In genomic region chr1:111622166-111622565, GRCh38 we compare ENCODE assay signal across 13 cellular contexts. TPM values are rescaled to one million over a fixed set of nuclear protein-coding genes. Genes with fewer than 3 reads are reported as not detected.
DNase-seq lines count a peak whose midpoint lies in the region; FAIRE-seq and TF ChIP-seq lines count a peak whose summit lies in the region.
"Had no signal": no experiment of that assay in that cellular context is flagged by ENCODE, and none has a peak within 500 bp of the region (broad histone marks: within the 10 kb centered on the region; RNA-seq: fewer than 3 reads in every experiment).

No MANE protein-coding gene starts in this region.

- H3K4me1 ChIP-seq in astrocyte (ENCODE audit: insufficient read depth, low read length) (peaks cover 9% of the 10 kb centered on the region), adrenal gland (replicated peaks in 1 of 2) (peaks cover 18 to 70% of the 10 kb centered on the region in 2 donors)
- H3K4me1 ChIP-seq: prostate gland had no signal

- H3K27ac Mint-ChIP-seq in CD14-positive monocyte, result peak overlapping the region; percentile 31 to 97 (median 68)
- no peak overlapping the region for H3K27ac Mint-ChIP-seq in astrocyte (ENCODE audit: unreplicated experiment)

- no peaks in the 10 kb centered on the region for H3K9me2 ChIP-seq in neural cell (ENCODE audit: insufficient read depth, low read length)

- H3K27ac ChIP-seq in astrocyte (ENCODE audit: low read depth, low read length), result no peak overlapping the region
- H3K27ac ChIP-seq in neural cell (ENCODE audit: low read length), result no peak overlapping the region
- no peak overlapping the region for H3K27ac ChIP-seq in adrenal gland
- H3K27ac ChIP-seq: prostate gland had no signal

- no peak overlapping the region for H3K4me3 ChIP-seq in astrocyte (ENCODE audit: insufficient read depth, low read depth, low read length)
- H3K4me3 ChIP-seq in neural cell (ENCODE audit: low read length), result peak overlapping the region; percentile 90
- H3K4me3 ChIP-seq in adrenal gland, result no peak overlapping the region
- H3K4me3 ChIP-seq: prostate gland had no signal

- no peak overlapping the region for H2AFZ ChIP-seq in astrocyte (ENCODE audit: low read depth, low read length)
- H2AFZ ChIP-seq in neural cell (ENCODE audit: low read depth, low read length), result no peak overlapping the region

- FAIRE-seq in GM12892 (lab: Jason Lieb, UNC) (no peak), astrocyte (lab: Jason Lieb, UNC) (no peak)
- FAIRE-seq: keratinocyte, RCC 7860 had no signal

- TF ChIP-seq POLR2A in GM12892 (IDR thresholded peaks at IDR 0.05; ENCODE audit: low read depth, low read length) (peak; percentile 19; the same call in 1 of the 2 replicates), adrenal gland (IDR thresholded peaks at IDR 0.05) (no peak)

- H3K4me2 ChIP-seq in astrocyte (ENCODE audit: low read length) (no peak overlapping the region), neural cell (ENCODE audit: low read length) (no peak overlapping the region)

- intact Hi-C loops in CD14-positive monocyte (cut with micrococcal nuclease) (no loop called here), adrenal gland (cut with DNase I) (no loop called here)

- H3K36me3 Mint-ChIP-seq in CD14-positive monocyte (peaks cover 10 to 21% of the 10 kb centered on the region in 2 donors), astrocyte (ENCODE audit: low read depth, unreplicated experiment) (no peaks in the 10 kb centered on the region)

- H3K27me3 Mint-ChIP-seq in CD14-positive monocyte (ENCODE audit: low read depth in 3 of 3) (no peaks in the 10 kb centered on the region), astrocyte (ENCODE audit: low read depth, unreplicated experiment) (no peaks in the 10 kb centered on the region)

- TF ChIP-seq CTCF in CD14-positive monocyte (IDR thresholded peaks at IDR 0.05) (no peak), astrocyte (IDR thresholded peaks at IDR 0.05; ENCODE audit: insufficient read depth, low read depth, low read length) (no peak), neural cell (IDR thresholded peaks at IDR 0.05; ENCODE audit: poor library complexity, severe bottlenecking) (no peak), adrenal gland (IDR thresholded peaks at IDR 0.05) (no peak)

- H3K9ac ChIP-seq in astrocyte (ENCODE audit: low read length) (no peak overlapping the region), neural cell (ENCODE audit: low read length) (no peak overlapping the region)

- DNase-seq in CD14-positive monocyte (ENCODE audit: low spot score), result no peak
- DNase-seq in GM12892 (ENCODE audit: insufficient read length), result no peak
- no peak for DNase-seq in astrocyte (ENCODE audit: low read depth)
- DNase-seq in adrenal gland, result no peak
- no peak for DNase-seq in CD1c-positive myeloid dendritic cell (ENCODE audit: extremely low spot score)
- DNase-seq in NCI-H1930 (lab: John Stamatoyannopoulos, UW), result no peak
- no peak for DNase-seq in GF-D8 (lab: John Stamatoyannopoulos, UW)
- DNase-seq: activated CD4-positive, CD25-positive, alpha-beta regulatory T cell; COR-L47 had no signal

- H3K9me3 Mint-ChIP-seq in CD14-positive monocyte (no peaks in the 10 kb centered on the region), astrocyte (ENCODE audit: unreplicated experiment) (no peaks in the 10 kb centered on the region)

- H3K36me3 ChIP-seq in astrocyte (ENCODE audit: insufficient read depth, low read length) (no peaks in the 10 kb centered on the region), neural cell (ENCODE audit: insufficient read depth, low read length) (no peaks in the 10 kb centered on the region), adrenal gland (replicated peaks in 1 of 2) (no peaks in the 10 kb centered on the region)
- H3K36me3 ChIP-seq: prostate gland had no signal

- H3K4me3 Mint-ChIP-seq in CD14-positive monocyte, result peak overlapping the region; percentile 9 to 42
- peak overlapping the region; percentile 23 for H3K4me3 Mint-ChIP-seq in astrocyte (ENCODE audit: unreplicated experiment)

- TF ChIP-seq EP300 in neural cell (conservative IDR thresholded peaks at IDR 0.05; ENCODE audit: poor library complexity, severe bottlenecking), result no peak

- no peak for TF ChIP-seq RAD21 in neural cell (conservative IDR thresholded peaks at IDR 0.05)

- H3K27me3 ChIP-seq in astrocyte (ENCODE audit: insufficient read depth, low read length), result no peaks in the 10 kb centered on the region
- no peaks in the 10 kb centered on the region for H3K27me3 ChIP-seq in neural cell (ENCODE audit: insufficient read depth, low read depth, low read length)
- no peaks in the 10 kb centered on the region for H3K27me3 ChIP-seq in adrenal gland

- H3F3A ChIP-seq in neural cell (ENCODE audit: insufficient read depth, low read length, poor library complexity, severe bottlenecking), result no peaks in the 10 kb centered on the region

- H4K20me1 ChIP-seq in astrocyte (ENCODE audit: insufficient read depth, low read length) (peaks cover 53% of the 10 kb centered on the region), neural cell (ENCODE audit: insufficient read depth) (no peaks in the 10 kb centered on the region)

- peaks cover 72% of the 10 kb centered on the region for H3K79me2 ChIP-seq in astrocyte (ENCODE audit: insufficient read depth, low read length)
- H3K79me2 ChIP-seq in neural cell (replicated peaks; ENCODE audit: insufficient read depth, low read length), result peaks cover 64% of the 10 kb centered on the region

- no peaks in the 10 kb centered on the region for H3K9me3 ChIP-seq in astrocyte (ENCODE audit: insufficient read depth, low read depth, low read length)
- no peaks in the 10 kb centered on the region for H3K9me3 ChIP-seq in neural cell (ENCODE audit: low read length)
- H3K9me3 ChIP-seq in adrenal gland (replicated peaks in 1 of 3), result no peaks in the 10 kb centered on the region
- H3K9me3 ChIP-seq: prostate gland had no signal

- H3K4me1 Mint-ChIP-seq in CD14-positive monocyte, result peaks cover 68% of the 10 kb centered on the region
- H3K4me1 Mint-ChIP-seq in astrocyte (ENCODE audit: low read depth, unreplicated experiment), result peaks cover 16% of the 10 kb centered on the region

TF ChIP-seq in neural cell, 6 proteins besides CTCF, POLR2A, EP300 and RAD21:
- TF ChIP-seq MXI1 (conservative IDR thresholded peaks at IDR 0.05; ENCODE audit: poor library complexity, severe bottlenecking) (no peak), SMC3 (conservative IDR thresholded peaks at IDR 0.05; ENCODE audit: poor library complexity) (no peak), TAF1 (IDR thresholded peaks at IDR 0.05; ENCODE audit: low read depth) (no peak), EZH2 (IDR thresholded peaks at IDR 0.05; ENCODE audit: borderline replicate concordance, insufficient read depth, low read length, poor library complexity, severe bottlenecking) (no peak), REST (IDR thresholded peaks at IDR 0.05; ENCODE audit: borderline replicate concordance) (no peak), POLR2AphosphoS5 (IDR thresholded peaks at IDR 0.05) (no peak)

RNA-seq across cellular contexts. Expression of gene RAP1A, which starts 2.6 kb away (rescaled TPM):
- 10 to 100 TPM; 41.2 to 75.3 TPM for polyA plus RNA-seq in CD14-positive monocyte
- polyA plus RNA-seq in GM12892 (2012; ENCODE audit: missing spikeins), result 255 TPM
- total RNA-seq in astrocyte, result 63.9 and 66.6 TPM in 2 replicates
- 24.9 and 28.7 TPM in 2 replicates for polyA plus RNA-seq in neural cell
- polyA minus RNA-seq in neural cell, result 48.7 and 55.6 TPM in 2 replicates
- 100 to 1,000 TPM in 1 of 8 donors, 10 to 100 TPM in 7; 23.1 to 101 (median 68.6) TPM for total RNA-seq in adrenal gland
- 100 to 1,000 TPM in 1 of 3 donors, 10 to 100 TPM in 2; 45.4 to 157 (median 56.1) TPM for polyA plus RNA-seq in adrenal gland
